Comparison of ENCODE assay signal across 10 cellular contexts in the genomic region with DNA sequence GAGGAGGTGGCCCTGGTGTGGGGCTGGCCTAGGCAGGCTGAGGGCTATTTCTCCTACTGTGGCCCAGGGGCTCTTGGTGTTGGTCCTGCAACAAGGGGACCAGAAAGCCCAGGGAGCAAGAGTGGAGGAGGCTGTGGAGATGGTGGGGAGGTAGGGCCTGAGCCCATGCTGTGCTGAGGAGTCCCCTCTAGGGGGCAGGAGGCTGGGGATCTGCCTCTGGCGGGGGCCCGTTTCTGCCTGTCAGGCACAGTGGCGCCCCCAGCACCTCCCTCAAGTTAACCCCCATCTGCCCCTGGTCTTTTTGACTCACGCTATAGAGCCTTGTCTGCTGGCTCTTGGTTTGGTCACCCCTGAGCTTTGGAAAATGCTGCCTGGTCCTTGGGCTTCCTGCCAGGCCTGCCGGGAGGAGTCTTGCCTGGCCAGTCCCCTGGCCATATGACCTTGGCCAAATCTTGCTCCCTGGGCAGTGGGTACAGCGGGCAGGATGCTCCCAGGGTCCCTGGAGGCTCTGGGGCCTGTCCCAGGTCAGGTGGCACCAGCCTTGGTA. TPM values are rescaled to one million over a fixed set of nuclear protein-coding genes. Genes with fewer than 3 reads are reported as not detected.
DNase-seq lines count a peak whose midpoint lies in the region; ATAC-seq and TF ChIP-seq lines count a peak whose summit lies in the region.
"Had no signal": no experiment of that assay in that cellular context is flagged by ENCODE, and none has a peak within 500 bp of the region (broad histone marks: within the 10 kb centered on the region; RNA-seq: fewer than 3 reads in every experiment).

No MANE protein-coding gene starts in this region.

- no peak overlapping the region; the same call in 1 of the 2 replicates for H2AFZ ChIP-seq in OCI-LY3 (ENCODE audit: low read depth, low read length)

- H3K4me1 ChIP-seq in OCI-LY3 (ENCODE audit: low read length) (no peaks in the 10 kb centered on the region), endodermal cell (ENCODE audit: control insufficient read depth, insufficient read depth, low read length) (no peaks in the 10 kb centered on the region), skeletal muscle satellite cell (ENCODE audit: control insufficient read depth, insufficient read depth, low read length) (peaks cover 72% of the 10 kb centered on the region)

- peak; percentile 17 for DNase-seq in NCI-H2227 (lab: John Stamatoyannopoulos, UW; ENCODE audit: unreplicated experiment)
- no peak for DNase-seq in NCI-H2227 treated with DMSO at 0.1 percent for 48 hours (lab: John Stamatoyannopoulos, UW)
- DNase-seq in endodermal cell: peak; percentile 87

- TF ChIP-seq CTCF in OCI-LY3 (IDR thresholded peaks at IDR 0.05; ENCODE audit: low read depth, low read length): peak; percentile 52
- peak; percentile 80 for TF ChIP-seq CTCF in endodermal cell (conservative IDR thresholded peaks at IDR 0.05)

- WGBS in endodermal cell (ENCODE audit: insufficient coverage in 1 of 2, insufficient read length in 1 of 2), 2 experiments: 82 to 85% methylated on average over 5 to 6 of the region's 6 CpGs

- H3K4me1 Mint-ChIP-seq in endodermal cell: peaks cover 17% of the 10 kb centered on the region

- H3K9ac ChIP-seq in OCI-LY3 (ENCODE audit: low read length): no peak overlapping the region
- no peak overlapping the region for H3K9ac ChIP-seq in endodermal cell (ENCODE audit: extremely low read depth, low read length, poor library complexity, severe bottlenecking)
- peak overlapping the region; percentile 52 for H3K9ac ChIP-seq in skeletal muscle satellite cell (ENCODE audit: low read depth, low read length)

- H3K9me3 Mint-ChIP-seq in endodermal cell: no peaks in the 10 kb centered on the region
- H3K9me3 Mint-ChIP-seq: natural killer cell treated with Interleukin-12 subunit alpha and Interleukin-12 subunit beta and Interleukin-15 and Interleukin-18, amount 100 ng/mL, for 72 hours; T-helper 1 cell treated with Interleukin-12 subunit alpha and Interleukin-12 subunit beta and Interleukin-4 antibody, amounts not matched to agents 30 μg/mL and 1 μg/mL, for 36 hours had no signal

- H3K79me2 ChIP-seq in OCI-LY3 (ENCODE audit: low read length): no peaks in the 10 kb centered on the region

- H3K4me2 ChIP-seq in OCI-LY3 (ENCODE audit: low read length) (no peak overlapping the region), skeletal muscle satellite cell (ENCODE audit: low read length) (peak overlapping the region; percentile 94)

- H3K36me3 ChIP-seq in OCI-LY3 (replicated peaks; ENCODE audit: low read depth, low read length): no peaks in the 10 kb centered on the region
- H3K36me3 ChIP-seq in endodermal cell (ENCODE audit: control insufficient read depth, insufficient read depth, low read length): no peaks in the 10 kb centered on the region
- no peaks in the 10 kb centered on the region for H3K36me3 ChIP-seq in skeletal muscle satellite cell (ENCODE audit: insufficient read depth, low read length)

- no peak for ATAC-seq in HG03097 (IDR thresholded peaks at IDR 0.05; ENCODE audit: low FRiP score, unreplicated experiment)
- no peak for ATAC-seq in HG03039 (IDR thresholded peaks at IDR 0.05; ENCODE audit: unreplicated experiment)
- no peak for ATAC-seq in HG03571 (IDR thresholded peaks at IDR 0.05; ENCODE audit: unreplicated experiment)

- H3K4me3 ChIP-seq in OCI-LY3 (ENCODE audit: low read length) (no peak overlapping the region), endodermal cell (ENCODE audit: low read length) (no peak overlapping the region), skeletal muscle satellite cell (ENCODE audit: low read length) (peak overlapping the region; percentile 45)

- peaks cover 6% of the 10 kb centered on the region for H3K36me3 Mint-ChIP-seq in endodermal cell (ENCODE audit: low read depth)
- H3K36me3 Mint-ChIP-seq: natural killer cell treated with Interleukin-12 subunit alpha and Interleukin-12 subunit beta and Interleukin-15 and Interleukin-18, amount 100 ng/mL, for 72 hours had no signal

- no peaks in the 10 kb centered on the region for H3K9me3 ChIP-seq in OCI-LY3 (ENCODE audit: insufficient read depth, low read length)
- no peaks in the 10 kb centered on the region for H3K9me3 ChIP-seq in endodermal cell (ENCODE audit: control insufficient read depth, low read length)
- H3K9me3 ChIP-seq in skeletal muscle satellite cell (replicated peaks; ENCODE audit: low read length): no peaks in the 10 kb centered on the region

- H3K27me3 Mint-ChIP-seq in endodermal cell (ENCODE audit: insufficient read depth): peaks cover 5% of the 10 kb centered on the region

- no peak overlapping the region for H3K4me3 Mint-ChIP-seq in endodermal cell
- H3K4me3 Mint-ChIP-seq: natural killer cell treated with Interleukin-12 subunit alpha and Interleukin-12 subunit beta and Interleukin-15 and Interleukin-18, amount 100 ng/mL, for 72 hours; T-helper 1 cell treated with Interleukin-12 subunit alpha and Interleukin-12 subunit beta and Interleukin-4 antibody, amounts not matched to agents 30 μg/mL and 1 μg/mL, for 36 hours had no signal

- H3K27me3 ChIP-seq in OCI-LY3 (ENCODE audit: low read depth, low read length): no peaks in the 10 kb centered on the region
- H3K27me3 ChIP-seq in endodermal cell (ENCODE audit: control insufficient read depth, insufficient read depth, low read length, poor library complexity, severe bottlenecking): no peaks in the 10 kb centered on the region
- no peaks in the 10 kb centered on the region for H3K27me3 ChIP-seq in skeletal muscle satellite cell (ENCODE audit: control insufficient read depth, insufficient read depth, low read length)

- H4K20me1 ChIP-seq in OCI-LY3 (ENCODE audit: insufficient read depth, low read length): no peaks in the 10 kb centered on the region

- H3K27ac Mint-ChIP-seq in endodermal cell: peak overlapping the region; percentile 63
- H3K27ac Mint-ChIP-seq: natural killer cell treated with Interleukin-12 subunit alpha and Interleukin-12 subunit beta and Interleukin-15 and Interleukin-18, amount 100 ng/mL, for 72 hours; T-helper 1 cell treated with Interleukin-12 subunit alpha and Interleukin-12 subunit beta and Interleukin-4 antibody, amounts not matched to agents 30 μg/mL and 1 μg/mL, for 36 hours had no signal

- H3K27ac ChIP-seq in OCI-LY3 (ENCODE audit: low read length) (no peak overlapping the region), endodermal cell (ENCODE audit: low read depth, low read length) (no peak overlapping the region)

RNA-seq across cellular contexts. Expression of a gene that starts 5.9 kb away (rescaled TPM):
- total RNA-seq in endodermal cell: 10 to 100 TPM; 24.9 to 32.7 TPM
- 41.7 TPM for polyA plus RNA-seq in endodermal cell (2013, experiment 1 of 2)
- polyA plus RNA-seq in endodermal cell (2013, experiment 2 of 2): 39.0 TPM
- total RNA-seq in skeletal muscle satellite cell (2012; rRNA removed): 25.8 and 35.5 TPM in 2 replicates

RNA-seq across cellular contexts. Expression of a gene that starts 49.2 kb away (rescaled TPM):
- 10 to 100 TPM; 28.4 to 32.5 TPM for total RNA-seq in endodermal cell
- polyA plus RNA-seq in endodermal cell (2013, experiment 1 of 2): 23.4 TPM
- 20.2 TPM for polyA plus RNA-seq in endodermal cell (2013, experiment 2 of 2)
- 17.0 and 18.1 TPM in 2 replicates for total RNA-seq in skeletal muscle satellite cell (2012; rRNA removed)
